In genomic region chr5:54743997-54744788, GRCh38 we compare ENCODE assay signal across 8 cellular contexts.
DNase-seq lines count a peak whose midpoint lies in the region; ATAC-seq and TF ChIP-seq lines count a peak whose summit lies in the region.

No MANE protein-coding gene starts in this region.

- peaks cover 11% of the 10 kb centered on the region for H3K4me1 Mint-ChIP-seq in activated naive CD4-positive, alpha-beta T cell treated with anti-CD3 and anti-CD28 coated beads for 36 hours (ENCODE audit: low read depth)
- peaks cover 15% of the 10 kb centered on the region for H3K4me1 Mint-ChIP-seq in glutamatergic neuron (ENCODE audit: low read depth, unreplicated experiment)

- TF ChIP-seq POLR2A in sigmoid colon (IDR thresholded peaks at IDR 0.05) = no peak

- POLR2A ChIA-PET in PC-3 (lab: Charles Lee; ENCODE audit: unreplicated experiment) = interaction anchor here (0.6 kb wide), 1 partner anchor 434 kb away, joined by 4 read pairs; the partner anchor contains the start of gene ARL15

- H3K36me3 ChIP-seq in PC-3 (ENCODE audit: low read depth, low read length) (no peaks in the 10 kb centered on the region), sigmoid colon (no peaks in the 10 kb centered on the region)

- H3K79me2 ChIP-seq in PC-3 (ENCODE audit: low read length) = no peaks in the 10 kb centered on the region

- intact Hi-C loops in PC-3 (cut with micrococcal nuclease) = loop anchor here (5.0 to 10.0 kb wide), 2 partner anchors 42 to 101 kb away; no protein-coding TSS in a partner anchor
- intact Hi-C loops in activated naive CD4-positive, alpha-beta T cell treated with anti-CD3 and anti-CD28 coated beads for 36 hours (cut with micrococcal nuclease) = loop anchor here (1.0 to 10.0 kb wide), 3 partner anchors 227 to 429 kb away; partner anchors contain the start of genes ARL15 and SNX18
- intact Hi-C loops in sigmoid colon (cut with DNase I) = loop anchor here (10.0 kb wide), 1 partner anchor 229 kb away; the partner anchor contains the start of gene SNX18

- H4K20me1 ChIP-seq in PC-3 (ENCODE audit: low read length) = no peaks in the 10 kb centered on the region

- peak overlapping the region; percentile 54 for H3K4me2 ChIP-seq in PC-3 (ENCODE audit: low read length)

- H3K27ac ChIP-seq in PC-3 (ENCODE audit: low read length) (peak overlapping the region; percentile 75), sigmoid colon (peak overlapping the region in 3 of 4 donors; percentile 25 to 60 (median 46))

- no peaks in the 10 kb centered on the region for H3K36me3 Mint-ChIP-seq in activated naive CD4-positive, alpha-beta T cell treated with anti-CD3 and anti-CD28 coated beads for 36 hours (ENCODE audit: low read depth)
- no peaks in the 10 kb centered on the region for H3K36me3 Mint-ChIP-seq in glutamatergic neuron (ENCODE audit: unreplicated experiment)

- ATAC-seq in HG02763 (IDR thresholded peaks at IDR 0.05; ENCODE audit: unreplicated experiment) (peak; percentile 71), PC-3 (peak; percentile 51)

- H3K9me3 Mint-ChIP-seq in activated naive CD4-positive, alpha-beta T cell treated with anti-CD3 and anti-CD28 coated beads for 36 hours = no peaks in the 10 kb centered on the region
- H3K9me3 Mint-ChIP-seq in glutamatergic neuron (ENCODE audit: unreplicated experiment) = peaks cover 2% of the 10 kb centered on the region

- H3K4me1 ChIP-seq in PC-3 (ENCODE audit: insufficient read depth, low read length) = peaks cover 49% of the 10 kb centered on the region
- H3K4me1 ChIP-seq in sigmoid colon = peaks cover 0 to 22% (median 8%) of the 10 kb centered on the region in 4 donors

- no peak overlapping the region for H3K4me3 ChIP-seq in GM12865 (ENCODE audit: low read depth, low read length)
- no peak overlapping the region for H3K4me3 ChIP-seq in PC-3 (ENCODE audit: low read length)
- H3K4me3 ChIP-seq in sigmoid colon = no peak overlapping the region

- no peak overlapping the region for H3K4me3 Mint-ChIP-seq in activated naive CD4-positive, alpha-beta T cell treated with anti-CD3 and anti-CD28 coated beads for 36 hours
- no peak overlapping the region for H3K4me3 Mint-ChIP-seq in glutamatergic neuron (ENCODE audit: unreplicated experiment)

- peak; percentile 86 for DNase-seq in GM12865 (ENCODE audit: low read depth)
- DNase-seq in PC-3 = peak; percentile 81
- peak; percentile 66 for DNase-seq in activated naive CD4-positive, alpha-beta T cell treated with anti-CD3 and anti-CD28 coated beads for 36 hours
- no peak for DNase-seq in glutamatergic neuron
- DNase-seq in sigmoid colon = no peak
- DNase-seq in SHP77 treated with DMSO at 0.1 percent for 48 hours (lab: John Stamatoyannopoulos, UW) = no peak
- DNase-seq in GF-D8 (lab: John Stamatoyannopoulos, UW) = no peak

- no peak for TF ChIP-seq EP300 in sigmoid colon (IDR thresholded peaks at IDR 0.05)

- CTCF ChIA-PET in PC-3 (lab: Charles Lee) = interaction anchor here (1.0 kb wide), 1 partner anchor 101 kb away, joined by 3 read pairs; no protein-coding TSS in a partner anchor
- CTCF ChIA-PET in activated naive CD4-positive, alpha-beta T cell treated with anti-CD3 and anti-CD28 coated beads for 36 hours (lab: Charles Lee) = interaction anchor here (0.8 to 0.9 kb wide), 2 partner anchors 143 to 255 kb away, joined by 3 read pairs; no protein-coding TSS in a partner anchor

- H3K27ac Mint-ChIP-seq in activated naive CD4-positive, alpha-beta T cell treated with anti-CD3 and anti-CD28 coated beads for 36 hours = peak overlapping the region; percentile 54
- peak overlapping the region; percentile 74 for H3K27ac Mint-ChIP-seq in glutamatergic neuron (ENCODE audit: unreplicated experiment)

- WGBS in sigmoid colon, 2 donors = 60 to 70% methylated on average over 8 of the region's 8 CpGs

- no peak for TF ChIP-seq CTCF in GM12865 (IDR thresholded peaks at IDR 0.05; ENCODE audit: insufficient read depth, low read depth, low read length, missing control alignments)
- no peak for TF ChIP-seq CTCF in PC-3 (conservative IDR thresholded peaks at IDR 0.05; ENCODE audit: low read depth, low read length)
- TF ChIP-seq CTCF in glutamatergic neuron (IDR thresholded peaks at IDR 0.05; ENCODE audit: partially characterized antibody, unreplicated experiment) = no peak
- no peak for TF ChIP-seq CTCF in sigmoid colon (IDR thresholded peaks at IDR 0.05)

- H3K27me3 Mint-ChIP-seq in activated naive CD4-positive, alpha-beta T cell treated with anti-CD3 and anti-CD28 coated beads for 36 hours (ENCODE audit: low read depth) = no peaks in the 10 kb centered on the region
- peaks cover 2% of the 10 kb centered on the region for H3K27me3 Mint-ChIP-seq in glutamatergic neuron (ENCODE audit: unreplicated experiment)

- peak overlapping the region; percentile 55 for H2AFZ ChIP-seq in PC-3 (ENCODE audit: low read length)

- no TSS peak for BruUV-seq in PC-3 (replicated peaks; lab: Mats Ljungman, UMichigan)

- peaks cover 3% of the 10 kb centered on the region for H3F3A ChIP-seq in PC-3 (ENCODE audit: low read length, unreplicated experiment)

- H3K27me3 ChIP-seq in PC-3 (ENCODE audit: low read length) (no peaks in the 10 kb centered on the region), sigmoid colon (no peaks in the 10 kb centered on the region)

- H3K9me2 ChIP-seq in PC-3 (replicated peaks; ENCODE audit: low read length) = no peaks in the 10 kb centered on the region

- H3K9ac ChIP-seq in PC-3 (ENCODE audit: low read length) = peak overlapping the region; percentile 6; the same call in 1 of the 2 replicates

- H3K9me3 ChIP-seq in PC-3 (ENCODE audit: low read length) (no peaks in the 10 kb centered on the region), sigmoid colon (no peaks in the 10 kb centered on the region)

Comparison
In these comparisons a context has a peak if more than half of its experiments do, and no peak if none do; other contexts are left out.
1. DNase-seq: peak in GM12865 (single experiment), PC-3 (single experiment) and activated naive CD4-positive, alpha-beta T cell treated with anti-CD3 and anti-CD28 coated beads for 36 hours (single experiment); none in glutamatergic neuron (single experiment), sigmoid colon (single experiment), SHP77 treated with DMSO at 0.1 percent for 48 hours (single experiment) and GF-D8 (single experiment).